Comparison of ENCODE assay signal across 10 cellular contexts in the genomic region with DNA sequence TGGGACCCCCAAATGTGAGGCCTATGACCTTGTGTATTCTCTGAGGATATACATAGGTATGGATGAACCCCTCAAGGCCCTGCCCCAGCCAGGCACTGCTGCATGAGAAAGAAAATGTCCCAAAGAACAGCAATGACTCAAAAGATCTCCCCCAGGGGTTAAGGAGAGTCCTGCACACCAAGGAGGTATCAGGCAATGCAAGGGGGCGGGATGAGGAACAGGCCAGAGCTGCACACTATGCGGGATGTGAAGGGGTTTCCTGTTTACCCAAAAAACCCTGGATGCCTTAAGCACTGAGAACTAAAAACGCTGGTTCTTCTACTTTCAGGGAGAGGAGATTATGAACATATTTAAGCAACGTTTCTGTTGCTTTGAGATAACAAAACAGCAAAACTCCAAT. TPM values are rescaled to one million over a fixed set of nuclear protein-coding genes. Genes with fewer than 3 reads are reported as not detected.
A peak's percentile ranks its signal among the peaks of the same experiment; 100 is the strongest.
DNase-seq lines count a peak whose midpoint lies in the region; ATAC-seq and TF ChIP-seq lines count a peak whose summit lies in the region.
"Had no signal": no experiment of that assay in that cellular context is flagged by ENCODE, and none has a peak within 500 bp of the region (broad histone marks: within the 10 kb centered on the region; RNA-seq: fewer than 3 reads in every experiment).

No MANE protein-coding gene starts in this region.

- peak overlapping the region; percentile 91 for H3K27ac Mint-ChIP-seq in central memory CD8-positive, alpha-beta T cell (ENCODE audit: low read depth)
- H3K27ac Mint-ChIP-seq in chondrocyte (ENCODE audit: unreplicated experiment), result no peak overlapping the region

- peak overlapping the region; percentile 77 for H3K4me2 ChIP-seq in DOHH2 (ENCODE audit: low read length)

- no peaks in the 10 kb centered on the region for H3K27me3 Mint-ChIP-seq in central memory CD8-positive, alpha-beta T cell
- no peaks in the 10 kb centered on the region for H3K27me3 Mint-ChIP-seq in chondrocyte (ENCODE audit: low read depth)

- ATAC-seq in central memory CD8-positive, alpha-beta T cell (replicated peaks; ENCODE audit: extremely low read depth, poor library complexity, severe bottlenecking), result no peak
- no peak for ATAC-seq in GM19452 (IDR thresholded peaks at IDR 0.05; ENCODE audit: unreplicated experiment)

- peaks cover 33% of the 10 kb centered on the region for H3F3A ChIP-seq in DOHH2 (ENCODE audit: control insufficient read depth, insufficient read depth)

- peaks cover 39% of the 10 kb centered on the region for H3K36me3 Mint-ChIP-seq in central memory CD8-positive, alpha-beta T cell (ENCODE audit: insufficient read depth)
- H3K36me3 Mint-ChIP-seq in chondrocyte (ENCODE audit: low read depth), result peaks cover 2% of the 10 kb centered on the region

- H3K4me3 Mint-ChIP-seq in central memory CD8-positive, alpha-beta T cell, result peak overlapping the region; percentile 71
- no peak overlapping the region for H3K4me3 Mint-ChIP-seq in chondrocyte (ENCODE audit: unreplicated experiment)

- H3K9me3 ChIP-seq in DOHH2 (ENCODE audit: control insufficient read depth, insufficient read depth, low read length) (no peaks in the 10 kb centered on the region), neutrophil (no peaks in the 10 kb centered on the region)

- H3K9me2 ChIP-seq in DOHH2 (replicated peaks; ENCODE audit: control insufficient read depth, low read length), result no peaks in the 10 kb centered on the region

- H3K27me3 ChIP-seq in DOHH2 (ENCODE audit: control insufficient read depth, low read length) (no peaks in the 10 kb centered on the region), neutrophil (no peaks in the 10 kb centered on the region)

- H3K79me2 ChIP-seq in DOHH2 (ENCODE audit: control insufficient read depth, low read length), result peaks cover 76% of the 10 kb centered on the region

- H3K36me3 ChIP-seq in DOHH2 (ENCODE audit: control insufficient read depth, low read length) (peaks cover 59% of the 10 kb centered on the region), neutrophil (no peaks in the 10 kb centered on the region)

- H4K20me1 ChIP-seq in DOHH2 (ENCODE audit: control insufficient read depth, insufficient read depth, low read depth, low read length), result 0 out of 2 replicates have a peak, but pooled peaks cover 4% of the 10 kb centered on the region

- no peaks in the 10 kb centered on the region for H3K9me3 Mint-ChIP-seq in central memory CD8-positive, alpha-beta T cell
- H3K9me3 Mint-ChIP-seq in chondrocyte (ENCODE audit: low read depth), result no peaks in the 10 kb centered on the region

- no peak for TF ChIP-seq POLR2A in NB4 (IDR thresholded peaks at IDR 0.05; ENCODE audit: extremely low read depth, insufficient read length)

- TF ChIP-seq CTCF in DOHH2 (IDR thresholded peaks at IDR 0.05; ENCODE audit: low read depth, low read length, poor library complexity, severe bottlenecking) (peak; percentile 9), NB4 (IDR thresholded peaks at IDR 0.05; ENCODE audit: low read depth, low read length) (no peak), neutrophil (IDR thresholded peaks at IDR 0.05) (no peak), chondrocyte (IDR thresholded peaks at IDR 0.05) (no peak)

- H3K27ac ChIP-seq in DOHH2 (ENCODE audit: low read depth, low read length) (peak overlapping the region; percentile 96), neutrophil (peak overlapping the region; percentile 79)
- H3K27ac ChIP-seq: VCaP had no signal

- H3K4me1 Mint-ChIP-seq in central memory CD8-positive, alpha-beta T cell, result peaks cover 70% of the 10 kb centered on the region
- peaks cover 72% of the 10 kb centered on the region for H3K4me1 Mint-ChIP-seq in chondrocyte (ENCODE audit: low read depth)

- H3K4me1 ChIP-seq in DOHH2 (ENCODE audit: control insufficient read depth, low read length), result peaks cover 82% of the 10 kb centered on the region
- peaks cover 61 to 76% of the 10 kb centered on the region in 2 experiments for H3K4me1 ChIP-seq in neutrophil (ENCODE audit: control insufficient read depth in 1 of 2, insufficient read depth in 1 of 2, low read depth in 1 of 2, low read length in 1 of 2)

- H3K4me3 ChIP-seq in DOHH2 (ENCODE audit: low read length) (peak overlapping the region; percentile 92), NB4 (ENCODE audit: low read depth, low read length) (no peak overlapping the region), neutrophil (ENCODE audit: low read depth in 1 of 2, low read length in 1 of 2) (no peak overlapping the region)

- DNase-seq in NB4 (ENCODE audit: low read depth), result peak; percentile 34
- DNase-seq in central memory CD8-positive, alpha-beta T cell (ENCODE audit: low spot score in 2 of 2), result no peak
- DNase-seq in NCI-H2227 treated with DMSO at 0.1 percent for 48 hours (lab: John Stamatoyannopoulos, UW), result no peak
- DNase-seq in LoVo (ENCODE audit: low spot score), result no peak
- DNase-seq in chondrocyte (ENCODE audit: low spot score), result no peak
- DNase-seq: foreskin melanocyte had no signal

RNA-seq across cellular contexts. Expression of a gene that starts 3.4 kb away (rescaled TPM):
- 65.4 to 77.3 TPM (median 73.1 TPM) in 3 replicates for total RNA-seq in chondrocyte
